20 cellular contexts compared by ENCODE assay signal in genomic region chrX:28520786-28521185, GRCh38.
DNase-seq lines count a peak whose midpoint lies in the region; ATAC-seq and TF ChIP-seq lines count a peak whose summit lies in the region.
"Had no signal": no experiment of that assay in that cellular context is flagged by ENCODE, and none has a peak within 500 bp of the region (broad histone marks: within the 10 kb centered on the region; RNA-seq: fewer than 3 reads in every experiment).

No MANE protein-coding gene starts in this region.

- no peak overlapping the region for H3K4me3 Mint-ChIP-seq in MCF 10A (ENCODE audit: unreplicated experiment)
- H3K4me3 Mint-ChIP-seq: CD14-positive monocyte; CD4-positive, alpha-beta T cell; CD8-positive, alpha-beta memory T cell; GM23338; H9 had no signal

- H3K27me3 Mint-ChIP-seq in MCF 10A (ENCODE audit: insufficient read depth, unreplicated experiment): no peaks in the 10 kb centered on the region
- H3K27me3 Mint-ChIP-seq: CD4-positive, alpha-beta T cell; CD8-positive, alpha-beta memory T cell had no signal

- TF ChIP-seq CTCF in mammary epithelial cell (conservative IDR thresholded peaks at IDR 0.05 in 1 of 2, IDR thresholded peaks at IDR 0.05 in 1 of 2; ENCODE audit: extremely low read depth in 1 of 2, insufficient read depth in 1 of 2, low read depth in 1 of 2, low read length in 2 of 2): no peak
- no peak for TF ChIP-seq CTCF in MCF 10A (IDR thresholded peaks at IDR 0.05; ENCODE audit: unreplicated experiment)
- no peak for TF ChIP-seq CTCF in epithelial cell of esophagus (IDR thresholded peaks at IDR 0.05; ENCODE audit: insufficient read depth, low read depth, low read length, missing control alignments)
- no peak for TF ChIP-seq CTCF in foreskin keratinocyte (conservative IDR thresholded peaks at IDR 0.05)
- no peak for TF ChIP-seq CTCF in esophagus muscularis mucosa (IDR thresholded peaks at IDR 0.05)

- H3K9ac ChIP-seq in mammary epithelial cell (ENCODE audit: insufficient read depth, low read length): no peak overlapping the region
- H3K9ac ChIP-seq: BLaER1 treated with 17β-estradiol and CSF1 and Interleukin-3, amounts not matched to agents 10 nM and 100 nM had no signal

- intact Hi-C loops in mammary epithelial cell (cut with micrococcal nuclease): no loop called here
- intact Hi-C loops in MCF 10A (cut with micrococcal nuclease): no loop called here
- intact Hi-C loops in esophagus muscularis mucosa (cut with DNase I): no loop called here

- H2AFZ ChIP-seq in mammary epithelial cell (ENCODE audit: low read depth, low read length): no peak overlapping the region
- H2AFZ ChIP-seq: GM23338 had no signal

- H3K4me2 ChIP-seq in mammary epithelial cell (ENCODE audit: insufficient read depth, low read depth, low read length): no peak overlapping the region
- H3K4me2 ChIP-seq: BLaER1 treated with 17β-estradiol and CSF1 and Interleukin-3, amounts not matched to agents 10 nM and 100 nM; GM23338 had no signal

- CTCF ChIA-PET in mammary epithelial cell (lab: Charles Lee; ENCODE audit: low non-redundant PET): no interaction called here
- CTCF ChIA-PET in MCF 10A (lab: Yijun Ruan, JAX): no interaction called here

- H3K36me3 ChIP-seq in mammary epithelial cell (ENCODE audit: insufficient read depth, low read length) (no peaks in the 10 kb centered on the region), esophagus muscularis mucosa (no peaks in the 10 kb centered on the region)
- H3K36me3 ChIP-seq: BE2C; BLaER1 treated with 17β-estradiol and CSF1 and Interleukin-3, amounts not matched to agents 10 nM and 100 nM had no signal

- DNase-seq in mammary epithelial cell (peak; percentile 2), MCF 10A (ENCODE audit: unreplicated experiment) (no peak), epithelial cell of esophagus (ENCODE audit: low read depth) (peak; percentile 71), foreskin keratinocyte (peak in 1 of 2 donors; percentile 48), esophagus muscularis mucosa (ENCODE audit: extremely low spot score) (no peak), medulla oblongata (ENCODE audit: extremely low spot score) (no peak)
- DNase-seq: ACHN; AML-193; BE2C; CD4-positive, alpha-beta T cell; CD8-positive, alpha-beta memory T cell; DMS53; DMS79 treated with DMSO at 0.1 percent for 48 hours; GF-D8; H9 had no signal

- H3K27me3 ChIP-seq in mammary epithelial cell (ENCODE audit: insufficient read depth, low read length) (no peaks in the 10 kb centered on the region), foreskin keratinocyte (no peaks in the 10 kb centered on the region), esophagus muscularis mucosa (no peaks in the 10 kb centered on the region)
- H3K27me3 ChIP-seq: BE2C; BLaER1 treated with 17β-estradiol and CSF1 and Interleukin-3, amounts not matched to agents 10 nM and 100 nM had no signal

- H3K4me1 Mint-ChIP-seq in MCF 10A (ENCODE audit: insufficient read depth, unreplicated experiment): no peaks in the 10 kb centered on the region
- H3K4me1 Mint-ChIP-seq: CD14-positive monocyte; CD8-positive, alpha-beta memory T cell; GM23338 had no signal

- in situ Hi-C loops in mammary epithelial cell (cut with MboI; ENCODE audit: low sequenced_read_pairs in 2 of 2): no loop called here

- H3K9me3 ChIP-seq in mammary epithelial cell (replicated peaks; ENCODE audit: insufficient read depth, low read length) (no peaks in the 10 kb centered on the region), esophagus muscularis mucosa (no peaks in the 10 kb centered on the region)
- H3K9me3 ChIP-seq: BE2C; BLaER1 treated with 17β-estradiol and CSF1 and Interleukin-3, amounts not matched to agents 10 nM and 100 nM had no signal

- dilution Hi-C loops in mammary epithelial cell (cut with HindIII; ENCODE audit: low sequenced_read_pairs): no loop called here

- no TSS peak for BruUV-seq in mammary epithelial cell (replicated peaks; lab: Mats Ljungman, UMichigan)
- no TSS peak for BruUV-seq in MCF 10A (replicated peaks; lab: Mats Ljungman, UMichigan)

- H3K36me3 Mint-ChIP-seq in MCF 10A (ENCODE audit: insufficient read depth, unreplicated experiment): no peaks in the 10 kb centered on the region
- H3K36me3 Mint-ChIP-seq: CD14-positive monocyte; CD8-positive, alpha-beta memory T cell had no signal

- POLR2A ChIA-PET in MCF 10A (lab: Yijun Ruan, JAX): no interaction called here

- H3K4me1 ChIP-seq in mammary epithelial cell (ENCODE audit: insufficient read depth, low read length) (no peaks in the 10 kb centered on the region), foreskin keratinocyte (no peaks in the 10 kb centered on the region), esophagus muscularis mucosa (no peaks in the 10 kb centered on the region)
- H3K4me1 ChIP-seq: BE2C; BLaER1 treated with 17β-estradiol and CSF1 and Interleukin-3, amounts not matched to agents 10 nM and 100 nM had no signal

- no peak overlapping the region for H3K27ac Mint-ChIP-seq in MCF 10A (ENCODE audit: low read depth, unreplicated experiment)
- H3K27ac Mint-ChIP-seq: CD14-positive monocyte; CD4-positive, alpha-beta T cell; CD8-positive, alpha-beta memory T cell; GM23338; H9 had no signal

- H3K4me3 ChIP-seq in mammary epithelial cell (replicated peaks in 1 of 3; ENCODE audit: insufficient read depth in 1 of 3, low read depth in 2 of 3, low read length in 3 of 3) (no peak overlapping the region), epithelial cell of esophagus (ENCODE audit: low read length) (no peak overlapping the region), esophagus muscularis mucosa (no peak overlapping the region)
- H3K4me3 ChIP-seq: BLaER1 treated with 17β-estradiol and CSF1 and Interleukin-3, amounts not matched to agents 10 nM and 100 nM; GM23338 had no signal

- H4K20me1 ChIP-seq in mammary epithelial cell (ENCODE audit: insufficient read depth, low read length): no peaks in the 10 kb centered on the region
- H4K20me1 ChIP-seq: BLaER1 treated with 17β-estradiol and CSF1 and Interleukin-3, amounts not matched to agents 10 nM and 100 nM had no signal

- no peak for TF ChIP-seq POLR2A in esophagus muscularis mucosa (IDR thresholded peaks at IDR 0.05; ENCODE audit: low read depth)

- H3K79me2 ChIP-seq in mammary epithelial cell (ENCODE audit: insufficient read depth, low read length): no peaks in the 10 kb centered on the region

- H3K9me3 Mint-ChIP-seq in MCF 10A (ENCODE audit: unreplicated experiment): peaks cover 7% of the 10 kb centered on the region
- H3K9me3 Mint-ChIP-seq: CD4-positive, alpha-beta T cell; GM23338 had no signal

- TF ChIP-seq EP300 in esophagus muscularis mucosa (IDR thresholded peaks at IDR 0.05): no peak

- H3K27ac ChIP-seq in mammary epithelial cell (ENCODE audit: insufficient read depth, low read depth, low read length) (no peak overlapping the region), foreskin keratinocyte (no peak overlapping the region), esophagus muscularis mucosa (replicated peaks in 1 of 4) (no peak overlapping the region)
- H3K27ac ChIP-seq: 22Rv1; BLaER1 treated with 17β-estradiol and CSF1 and Interleukin-3, amounts not matched to agents 10 nM and 100 nM had no signal

- peak; percentile 44 for ATAC-seq in foreskin keratinocyte
- ATAC-seq: GM23338, HCT116 had no signal

- 60% methylated on average over 2 of the region's 2 CpGs for WGBS in mammary epithelial cell (ENCODE audit: low coverage, missing lambda C conversion rate)
- 79% methylated on average over 2 of the region's 2 CpGs for WGBS in esophagus muscularis mucosa

Comparison
In these comparisons a context has a peak if more than half of its experiments do, and no peak if none do; other contexts are left out.
1. DNase-seq: peak in mammary epithelial cell (single experiment) and epithelial cell of esophagus (single experiment); none in MCF 10A (single experiment), esophagus muscularis mucosa (single experiment) and medulla oblongata (single experiment).